ENCODE assay signal across 27 cellular contexts in the genomic region with DNA sequence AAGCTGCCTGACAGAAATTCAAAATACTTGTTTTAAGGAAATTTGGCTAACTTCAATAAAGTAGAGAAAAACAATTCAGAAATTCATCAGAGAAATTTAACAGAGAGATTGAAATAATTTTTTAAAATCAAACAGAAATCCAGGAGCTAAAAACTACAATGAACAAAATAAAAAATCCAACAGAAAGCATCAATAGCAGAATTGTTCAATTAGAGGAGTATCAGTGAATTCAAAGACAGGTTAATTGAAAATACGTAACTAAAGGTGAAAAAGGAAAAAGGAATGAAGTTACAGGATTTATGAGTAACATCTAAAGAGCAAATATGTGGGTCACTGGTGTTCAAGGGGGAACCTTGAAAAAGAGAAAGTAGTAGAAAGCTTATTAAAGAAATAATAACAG.
"Had no signal": no experiment of that assay in that cellular context is flagged by ENCODE, and none has a peak within 500 bp of the region (broad histone marks: within the 10 kb centered on the region; RNA-seq: fewer than 3 reads in every experiment).

No MANE protein-coding gene starts in this region.

- H3K4me3 ChIP-seq: left lung, lower lobe of right lung, neural progenitor cell, ovary, right atrium auricular region, skin epidermis, stomach, testis, thyroid gland, transverse colon, upper lobe of left lung, vagina had no signal

- H3K9me3 ChIP-seq: ovary, testis, thyroid gland, vagina had no signal

- H3K4me1 Mint-ChIP-seq: mesothelial cell of epicardium, natural killer cell, nephron progenitor cell, neural progenitor cell had no signal

- H3K27me3 Mint-ChIP-seq: naive B cell; progenitor cell of endocrine pancreas; stimulated activated naive B cell treated with anti-CD40 and anti-IgM and Interleukin-4, amounts not matched to agents 10 μg/mL and 1 μg/mL and 100 μg/mL, for 72 hours had no signal

- FAIRE-seq: keratinocyte had no signal

- H2AFZ ChIP-seq: neural progenitor cell had no signal

- H3K36me3 ChIP-seq: left lung, lower lobe of right lung, neural progenitor cell, ovary, right atrium auricular region, stomach, thyroid gland, transverse colon, upper lobe of left lung, vagina had no signal

- H3K4me1 ChIP-seq: left lung, lower lobe of right lung, neural progenitor cell, right atrium auricular region, testis, transverse colon, vagina had no signal

- H3K4me2 ChIP-seq: neural progenitor cell had no signal

- H3K27me3 ChIP-seq: left lung, neural progenitor cell, ovary, right atrium auricular region, stomach, testis, thyroid gland, transverse colon, upper lobe of left lung, vagina had no signal

- H3K9ac ChIP-seq: neural progenitor cell had no signal

- H3K4me3 Mint-ChIP-seq: mesothelial cell of epicardium; natural killer cell; nephron progenitor cell; neural progenitor cell; stimulated activated naive B cell treated with anti-CD40 and anti-IgM and Interleukin-4, amounts not matched to agents 10 μg/mL and 1 μg/mL and 100 μg/mL, for 72 hours had no signal

- H3K27ac ChIP-seq: left lung, lower lobe of right lung, neural progenitor cell, ovary, right atrium auricular region, skin epidermis, stomach, testis, thyroid gland, transverse colon, upper lobe of left lung, vagina had no signal

- DNase-seq: hippocampal formation; left colon; left lung; lower lobe of right lung; mesendoderm; naive B cell; natural killer cell; nephron progenitor cell; ovary; stimulated activated CD4-positive, alpha-beta T cell treated with anti-CD3 and anti-CD28 coated beads, Interleukin-12 subunit alpha, Interleukin-12 subunit beta, amount 100 ng/mL, for 4 hours; stimulated activated CD4-positive, alpha-beta T cell treated with anti-CD3 and anti-CD28 coated beads, Interleukin-15, amount 100 ng/mL, for 24 hours; stimulated activated CD4-positive, alpha-beta T cell treated with anti-CD3 and anti-CD28 coated beads, Interleukin-2, amount 100 ng/mL, for 24 hours; stimulated activated CD4-positive, alpha-beta T cell treated with anti-CD3 and anti-CD28 coated beads, Interleukin-4, amount 100 ng/mL, for 1 hour; stimulated activated naive B cell treated with anti-CD40 and anti-IgM and Interleukin-4, amounts not matched to agents 10 μg/mL and 1 μg/mL and 100 μg/mL, for 72 hours; stimulated activated naive CD8-positive, alpha-beta T cell treated with anti-CD3 and anti-CD28 coated beads, Interleukin-15, Interleukin-2, amounts not matched to agents 100 U/mL and 50 U/mL, for 24 hours; stomach; testis; thyroid gland; transverse colon; upper lobe of left lung had no signal

- H3K27ac Mint-ChIP-seq: mesothelial cell of epicardium; naive B cell; natural killer cell; nephron progenitor cell; neural progenitor cell; progenitor cell of endocrine pancreas; stimulated activated naive B cell treated with anti-CD40 and anti-IgM and Interleukin-4, amounts not matched to agents 10 μg/mL and 1 μg/mL and 100 μg/mL, for 72 hours had no signal
